Comparison of ENCODE assay signal across 28 cellular contexts in the genomic region with DNA sequence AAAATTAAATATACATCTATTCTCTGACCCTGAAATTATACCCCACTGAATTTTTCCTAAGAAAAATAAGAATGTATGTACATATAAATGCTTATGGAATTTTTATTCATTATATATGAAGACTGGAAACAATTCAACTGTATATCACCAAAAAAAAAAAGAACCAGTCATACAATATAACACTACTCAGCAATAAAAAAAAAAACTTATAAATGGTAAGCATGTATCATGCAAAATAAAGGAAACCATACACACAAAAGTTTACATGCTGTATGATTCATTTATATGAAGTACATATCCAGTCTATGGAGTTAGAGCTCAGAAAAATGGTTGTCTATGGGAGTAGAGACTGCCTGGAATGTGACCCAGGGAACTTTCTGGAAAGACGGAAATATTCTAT.
"Had no signal": no experiment of that assay in that cellular context is flagged by ENCODE, and none has a peak within 500 bp of the region (broad histone marks: within the 10 kb centered on the region; RNA-seq: fewer than 3 reads in every experiment).

No MANE protein-coding gene starts in this region.

- H3K36me3 ChIP-seq: neural progenitor cell, ovary, spleen, suprapubic skin, tibial artery, transverse colon, upper lobe of right lung, uterus had no signal

- H3K4me3 ChIP-seq: neural progenitor cell, ovary, psoas muscle, skin epidermis, smooth muscle cell, spleen, suprapubic skin, testis, tibial artery, transverse colon, upper lobe of right lung, uterus had no signal

- DNase-seq: natural killer cell; occipital lobe; ovary; posterior cingulate gyrus; psoas muscle; right cardiac atrium; spleen; stimulated activated CD4-positive, alpha-beta T cell treated with anti-CD3 and anti-CD28 coated beads, Interleukin-12 subunit alpha, Interleukin-12 subunit beta, amount 100 ng/mL, for 4 hours; stimulated activated CD4-positive, alpha-beta T cell treated with anti-CD3 and anti-CD28 coated beads, Interleukin-1b, Interleukin-23, amount 100 ng/mL, for 48 hours; stimulated activated CD4-positive, alpha-beta T cell treated with anti-CD3 and anti-CD28 coated beads, Interleukin-4, amount 100 ng/mL, for 1 hour; stimulated activated CD4-positive, alpha-beta T cell treated with anti-CD3 and anti-CD28 coated beads, Interleukin-4, amount 100 ng/mL, for 4 hours; stimulated activated CD8-positive, alpha-beta memory T cell treated with anti-CD3 and anti-CD28 coated beads, Interleukin-4, amount 100 ng/mL, for 48 hours; stimulated activated naive CD4-positive, alpha-beta T cell; stimulated activated naive CD8-positive, alpha-beta T cell treated with anti-CD3 and anti-CD28 coated beads, Interleukin-15, amount 100 ng/mL, for 72 hours; stimulated activated naive CD8-positive, alpha-beta T cell treated with anti-CD3 and anti-CD28 coated beads, Interleukin-15, Interleukin-2, amounts not matched to agents 100 U/mL and 50 U/mL, for 24 hours; substantia nigra; testis; tibial artery; transverse colon; upper lobe of right lung; uterus had no signal

- H3K27ac ChIP-seq: neural progenitor cell, ovary, parathyroid adenoma, psoas muscle, skin epidermis, spleen, suprapubic skin, testis, tibial artery, transverse colon, upper lobe of right lung, uterus had no signal

- H3K27me3 ChIP-seq: neural progenitor cell, ovary, spleen, suprapubic skin, testis, tibial artery, transverse colon, uterus had no signal

- H3K9ac ChIP-seq: neural progenitor cell, parathyroid adenoma had no signal

- H2AFZ ChIP-seq: neural progenitor cell, parathyroid adenoma had no signal

- H3K4me1 ChIP-seq: neural progenitor cell, parathyroid adenoma, psoas muscle, suprapubic skin, testis, transverse colon, upper lobe of right lung, uterus had no signal

- H3K4me2 ChIP-seq: neural progenitor cell, smooth muscle cell had no signal

- H3K9me3 ChIP-seq: ovary, psoas muscle, spleen, suprapubic skin, testis, tibial artery, transverse colon, upper lobe of right lung, uterus had no signal

- ATAC-seq: natural killer cell; psoas muscle; right cardiac atrium; sciatic nerve; stimulated activated memory B cell treated with anti-CD40 and anti-IgM and Interleukin-4, amounts not matched to agents 10 μg/mL and 1 μg/mL and 100 μg/mL, for 72 hours; stimulated activated naive CD8-positive, alpha-beta T cell treated with anti-CD3 and anti-CD28 coated beads, Interleukin-15, amount 100 ng/mL, for 72 hours; stimulated activated naive CD8-positive, alpha-beta T cell treated with anti-CD3 and anti-CD28 coated beads, Interleukin-15, Interleukin-2, amounts not matched to agents 100 U/mL and 50 U/mL, for 24 hours; upper lobe of right lung had no signal
